ENCODE assay signal across 11 cellular contexts in genomic region chr15:89492111-89492641, GRCh38. TPM values are rescaled to one million over a fixed set of nuclear protein-coding genes. Genes with fewer than 3 reads are reported as not detected.
DNase-seq lines count a peak whose midpoint lies in the region; ATAC-seq, FAIRE-seq and TF ChIP-seq lines count a peak whose summit lies in the region.
"Had no signal": no experiment of that assay in that cellular context is flagged by ENCODE, and none has a peak within 500 bp of the region (broad histone marks: within the 10 kb centered on the region; RNA-seq: fewer than 3 reads in every experiment).

No MANE protein-coding gene starts in this region.

- peaks cover 7% of the 10 kb centered on the region for H3K4me1 ChIP-seq in left ventricle myocardium inferior

- no peak overlapping the region for H3K4me3 Mint-ChIP-seq in endothelial cell (ENCODE audit: unreplicated experiment)
- H3K4me3 Mint-ChIP-seq: naive thymus-derived CD8-positive, alpha-beta T cell had no signal

- intact Hi-C loops in left ventricle myocardium inferior (cut with micrococcal nuclease) = no loop called here
- intact Hi-C loops in Right ventricle myocardium superior (cut with DNase I) = no loop called here

- no peaks in the 10 kb centered on the region for H3K4me1 Mint-ChIP-seq in endothelial cell (ENCODE audit: unreplicated experiment)

- no peaks in the 10 kb centered on the region for H3K9me3 ChIP-seq in left ventricle myocardium inferior (replicated peaks)

- no peak for DNase-seq in left ventricle myocardium inferior
- DNase-seq in Right ventricle myocardium superior = no peak
- peak; percentile 26 for DNase-seq in NCI-H146 treated with DMSO at 0.1 percent for 48 hours (lab: John Stamatoyannopoulos, UW; ENCODE audit: unreplicated experiment)
- peak; percentile 76 for DNase-seq in endothelial cell (ENCODE audit: low spot score)
- DNase-seq in urothelium cell line (ENCODE audit: low spot score) = peak; percentile 32
- DNase-seq in DMS153 treated with DMSO at 0.1 percent for 48 hours (lab: John Stamatoyannopoulos, UW; ENCODE audit: unreplicated experiment) = no peak
- no peak for DNase-seq in NCI-H446 treated with DMSO at 0.1 percent for 48 hours (lab: John Stamatoyannopoulos, UW)
- DNase-seq: NCI-H2107 had no signal

- no peak overlapping the region for H3K4me3 ChIP-seq in left ventricle myocardium inferior

- H3K27me3 Mint-ChIP-seq in endothelial cell (ENCODE audit: unreplicated experiment) = peaks cover 6% of the 10 kb centered on the region

- ATAC-seq in Right ventricle myocardium superior (ENCODE audit: poor library complexity) (no peak), GM19328 (IDR thresholded peaks at IDR 0.05; ENCODE audit: unreplicated experiment) (no peak)
- ATAC-seq: naive thymus-derived CD8-positive, alpha-beta T cell had no signal

- H3K36me3 Mint-ChIP-seq in endothelial cell (ENCODE audit: low read depth, unreplicated experiment) = no peaks in the 10 kb centered on the region
- H3K36me3 Mint-ChIP-seq: naive thymus-derived CD8-positive, alpha-beta T cell had no signal

- no peak overlapping the region for H3K27ac ChIP-seq in left ventricle myocardium inferior (replicated peaks)
- H3K27ac ChIP-seq: epithelial cell of prostate had no signal

- no peak overlapping the region for H3K27ac Mint-ChIP-seq in endothelial cell (ENCODE audit: unreplicated experiment)
- H3K27ac Mint-ChIP-seq: naive thymus-derived CD8-positive, alpha-beta T cell had no signal

- TF ChIP-seq CTCF in left ventricle myocardium inferior (IDR thresholded peaks at IDR 0.05; ENCODE audit: borderline replicate concordance) (peak; percentile 25), endothelial cell (IDR thresholded peaks at IDR 0.05; ENCODE audit: unreplicated experiment) (peak; percentile 64)

- peaks cover 97% of the 10 kb centered on the region for H3K27me3 ChIP-seq in left ventricle myocardium inferior (ENCODE audit: low read depth)

- no peak for FAIRE-seq in urothelium cell line (lab: Jason Lieb, UNC)

- no peaks in the 10 kb centered on the region for H3K9me3 Mint-ChIP-seq in endothelial cell (ENCODE audit: unreplicated experiment)
- H3K9me3 Mint-ChIP-seq: naive thymus-derived CD8-positive, alpha-beta T cell had no signal

- no peaks in the 10 kb centered on the region for H3K36me3 ChIP-seq in left ventricle myocardium inferior

RNA-seq across cellular contexts. Expression of gene RHCG, which starts 4.2 kb away (rescaled TPM):
- total RNA-seq in left ventricle myocardium inferior (0.22 TPM), Right ventricle myocardium superior (not detected), endothelial cell (ENCODE audit: unreplicated experiment) (not detected)
- total RNA-seq: naive thymus-derived CD8-positive, alpha-beta T cell had no signal

Comparison
In these comparisons a context has a peak if more than half of its experiments do, and no peak if none do; other contexts are left out.
1. DNase-seq: peak in NCI-H146 treated with DMSO at 0.1 percent for 48 hours (single experiment), endothelial cell (single experiment) and urothelium cell line (single experiment); none in left ventricle myocardium inferior (single experiment), Right ventricle myocardium superior (single experiment), DMS153 treated with DMSO at 0.1 percent for 48 hours (single experiment) and NCI-H446 treated with DMSO at 0.1 percent for 48 hours (single experiment).